ENCODE assay signal across 8 cellular contexts in genomic region chr1:215567491-215568286, GRCh38. TPM values are rescaled to one million over a fixed set of nuclear protein-coding genes. Genes with fewer than 3 reads are reported as not detected.
DNase-seq lines count a peak whose midpoint lies in the region; ATAC-seq and TF ChIP-seq lines count a peak whose summit lies in the region.

No MANE protein-coding gene starts in this region.

- peaks cover 14% of the 10 kb centered on the region for H3K4me1 ChIP-seq in BE2C

- DNase-seq in BE2C (peak; percentile 60), NCI-H2196 (lab: John Stamatoyannopoulos, UW; ENCODE audit: unreplicated experiment) (peak; percentile 56), endothelial cell (ENCODE audit: low spot score) (peak; percentile 51), mesothelial cell of epicardium (ENCODE audit: low spot score in 2 of 2, unreplicated experiment in 2 of 2) (peak; percentile 46 to 71)
- DNase-seq in activated CD4-positive, alpha-beta T cell treated with anti-CD3 and anti-CD28 coated beads, Interleukin-2, amount 50 U/mL, for 1 hour = peak; percentile 4
- DNase-seq in stimulated activated effector memory CD8-positive, alpha-beta T cell treated with anti-CD3 and anti-CD28 coated beads, Interleukin-12 subunit alpha, Interleukin-12 subunit beta, amount 100 ng/mL, for 72 hours (ENCODE audit: low spot score in 2 of 2) = no peak

- H3K27me3 ChIP-seq in BE2C = no peaks in the 10 kb centered on the region

- TF ChIP-seq CTCF in BE2C (IDR thresholded peaks at IDR 0.05; ENCODE audit: low read depth, low read length) (no peak), endothelial cell (IDR thresholded peaks at IDR 0.05; ENCODE audit: unreplicated experiment) (no peak), mesothelial cell of epicardium (IDR thresholded peaks at IDR 0.05; ENCODE audit: unreplicated experiment) (no peak)

- peak overlapping the region; percentile 92 for H3K27ac Mint-ChIP-seq in endothelial cell (ENCODE audit: unreplicated experiment)
- H3K27ac Mint-ChIP-seq in mesothelial cell of epicardium = peak overlapping the region; percentile 97
- no peak overlapping the region for H3K27ac Mint-ChIP-seq in stimulated activated effector memory CD8-positive, alpha-beta T cell treated with anti-CD3 and anti-CD28 coated beads, Interleukin-12 subunit alpha, Interleukin-12 subunit beta, amount 100 ng/mL, for 72 hours

- no peaks in the 10 kb centered on the region for H3K36me3 ChIP-seq in BE2C

- H3K27me3 Mint-ChIP-seq in endothelial cell (ENCODE audit: unreplicated experiment) (peaks cover 2% of the 10 kb centered on the region), mesothelial cell of epicardium (ENCODE audit: low read depth) (no peaks in the 10 kb centered on the region)

- H3K9me3 ChIP-seq in BE2C = no peaks in the 10 kb centered on the region

- no peaks in the 10 kb centered on the region for H3K9me3 Mint-ChIP-seq in endothelial cell (ENCODE audit: unreplicated experiment)
- no peaks in the 10 kb centered on the region for H3K9me3 Mint-ChIP-seq in mesothelial cell of epicardium
- H3K9me3 Mint-ChIP-seq in stimulated activated effector memory CD8-positive, alpha-beta T cell treated with anti-CD3 and anti-CD28 coated beads, Interleukin-12 subunit alpha, Interleukin-12 subunit beta, amount 100 ng/mL, for 72 hours = peaks cover 3% of the 10 kb centered on the region

- peak overlapping the region; percentile 100 for H3K4me3 Mint-ChIP-seq in endothelial cell (ENCODE audit: unreplicated experiment)
- H3K4me3 Mint-ChIP-seq in mesothelial cell of epicardium = peak overlapping the region; percentile 97
- peak overlapping the region; percentile 61 for H3K4me3 Mint-ChIP-seq in stimulated activated effector memory CD8-positive, alpha-beta T cell treated with anti-CD3 and anti-CD28 coated beads, Interleukin-12 subunit alpha, Interleukin-12 subunit beta, amount 100 ng/mL, for 72 hours

- peak; percentile 74 for ATAC-seq in GM18907 (IDR thresholded peaks at IDR 0.05; ENCODE audit: unreplicated experiment)
- ATAC-seq in HG03097 (IDR thresholded peaks at IDR 0.05; ENCODE audit: low FRiP score, unreplicated experiment) = peak; percentile 60
- peak; percentile 62 for ATAC-seq in stimulated activated effector memory CD8-positive, alpha-beta T cell treated with anti-CD3 and anti-CD28 coated beads, Interleukin-12 subunit alpha, Interleukin-12 subunit beta, amount 100 ng/mL, for 72 hours

- H3K4me1 Mint-ChIP-seq in endothelial cell (ENCODE audit: unreplicated experiment) (peaks cover 13% of the 10 kb centered on the region), mesothelial cell of epicardium (peaks cover 46% of the 10 kb centered on the region)
- peaks cover 4% of the 10 kb centered on the region for H3K4me1 Mint-ChIP-seq in stimulated activated effector memory CD8-positive, alpha-beta T cell treated with anti-CD3 and anti-CD28 coated beads, Interleukin-12 subunit alpha, Interleukin-12 subunit beta, amount 100 ng/mL, for 72 hours

- H3K36me3 Mint-ChIP-seq in endothelial cell (ENCODE audit: low read depth, unreplicated experiment) (no peaks in the 10 kb centered on the region), mesothelial cell of epicardium (no peaks in the 10 kb centered on the region)
- no peaks in the 10 kb centered on the region for H3K36me3 Mint-ChIP-seq in stimulated activated effector memory CD8-positive, alpha-beta T cell treated with anti-CD3 and anti-CD28 coated beads, Interleukin-12 subunit alpha, Interleukin-12 subunit beta, amount 100 ng/mL, for 72 hours

- H3K4me3 ChIP-seq in BE2C (ENCODE audit: low read depth, low read length) = peak overlapping the region; percentile 77

RNA-seq across cellular contexts. Expression of gene KCTD3, which starts 0.6 kb away (rescaled TPM):
- polyA plus RNA-seq in BE2C (2012; ENCODE audit: insufficient read depth, insufficient read length, low read depth) = 29.3 TPM
- 32.9 TPM for total RNA-seq in endothelial cell (ENCODE audit: unreplicated experiment)
- total RNA-seq in mesothelial cell of epicardium = 49.2 to 52.3 TPM (median 50.5 TPM) in 3 replicates

Comparison
In these comparisons a context has a peak if more than half of its experiments do, and no peak if none do; other contexts are left out.
1. DNase-seq: peak in BE2C (single experiment), NCI-H2196 (single experiment), activated CD4-positive, alpha-beta T cell treated with anti-CD3 and anti-CD28 coated beads, Interleukin-2, amount 50 U/mL, for 1 hour (single experiment), endothelial cell (single experiment) and mesothelial cell of epicardium (2 of 2); none in stimulated activated effector memory CD8-positive, alpha-beta T cell treated with anti-CD3 and anti-CD28 coated beads, Interleukin-12 subunit alpha, Interleukin-12 subunit beta, amount 100 ng/mL, for 72 hours (0 of 2).
2. Peak in every context shown above with its lines, with median percentiles within 50 percentile points of each other: ATAC-seq and H3K4me3 Mint-ChIP-seq.